In the genomic region with DNA sequence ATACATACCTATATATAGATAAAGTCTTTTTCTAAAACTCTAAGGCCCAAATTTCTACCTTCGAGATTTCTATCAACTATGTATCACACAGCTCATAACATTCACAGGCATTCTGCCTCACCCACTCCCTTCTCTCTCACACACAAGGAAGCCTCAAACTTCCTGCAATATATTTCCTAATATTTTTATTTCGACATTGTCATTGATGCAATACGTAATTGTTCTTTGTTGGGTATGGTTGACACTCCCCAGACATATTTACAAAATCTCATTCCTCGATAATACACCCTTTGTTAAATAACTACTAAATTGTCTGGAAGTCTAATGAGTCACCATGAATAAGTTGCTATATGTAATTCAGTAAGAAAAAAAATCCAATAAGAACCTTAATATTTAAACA, we compare ENCODE assay signal across 16 cellular contexts.
A peak's percentile ranks its signal among the peaks of the same experiment; 100 is the strongest.
DNase-seq lines count a peak whose midpoint lies in the region; ATAC-seq and TF ChIP-seq lines count a peak whose summit lies in the region.
"Had no signal": no experiment of that assay in that cellular context is flagged by ENCODE, and none has a peak within 500 bp of the region (broad histone marks: within the 10 kb centered on the region; RNA-seq: fewer than 3 reads in every experiment).

No MANE protein-coding gene starts in this region.

- no peaks in the 10 kb centered on the region for H3K9me3 ChIP-seq in upper lobe of right lung
- H3K9me3 ChIP-seq: BLaER1, MG63 had no signal

- intact Hi-C loops in upper lobe of right lung (cut with DNase I) = loop anchor here (2.0 kb wide), 1 partner anchor 30 kb away; no protein-coding TSS in a partner anchor

- no peaks in the 10 kb centered on the region for H3K27me3 ChIP-seq in upper lobe of right lung
- H3K27me3 ChIP-seq: BLaER1, MG63 had no signal

- DNase-seq in SKM-1 treated with dmso at 0.1 percent for 144 hours (lab: John Stamatoyannopoulos, UW; ENCODE audit: unreplicated experiment) (peak; percentile 6), SKM-1 (lab: John Stamatoyannopoulos, UW; ENCODE audit: unreplicated experiment) (no peak), SW480 (ENCODE audit: low spot score) (peak; percentile 12), fibroblast of pulmonary artery (ENCODE audit: low read depth) (peak; percentile 36), upper lobe of right lung (no peak), left lobe of liver (ENCODE audit: low spot score) (no peak), activated T-cell treated with anti-CD3 and anti-CD28 coated beads for 4 hours (no peak)
- DNase-seq: DMS 273 treated with DMSO at 0.1 percent for 48 hours, HFFc6, MG63, NCI-H187, NCI-H226, NCI-H526 had no signal

- ATAC-seq in upper lobe of right lung (peak; percentile 70), left lobe of liver (no peak)
- ATAC-seq in activated CD4-positive, CD25-positive, alpha-beta regulatory T cell treated with anti-CD3 and anti-CD28 coated beads, Interleukin-2, amount 50 U/mL, for 24 hours = no peak

- no peaks in the 10 kb centered on the region for H3K36me3 ChIP-seq in upper lobe of right lung
- H3K36me3 ChIP-seq: BLaER1, MG63 had no signal

- H3K4me3 ChIP-seq in fibroblast of pulmonary artery (replicated peaks; ENCODE audit: low read depth, low read length) (no peak overlapping the region), upper lobe of right lung (no peak overlapping the region)
- H3K4me3 ChIP-seq: BLaER1, MG63, PC-9 had no signal

- no peaks in the 10 kb centered on the region for H3K4me1 ChIP-seq in upper lobe of right lung

- TF ChIP-seq CTCF in fibroblast of pulmonary artery (IDR thresholded peaks at IDR 0.05; ENCODE audit: low read length, missing control alignments) (no peak), upper lobe of right lung (IDR thresholded peaks at IDR 0.05) (no peak)

- H3K27ac ChIP-seq in upper lobe of right lung = no peak overlapping the region
- H3K27ac ChIP-seq: BLaER1, PC-9 had no signal

Comparison
In these comparisons a context has a peak if more than half of its experiments do, and no peak if none do; other contexts are left out.
1. DNase-seq: peak in SKM-1 treated with dmso at 0.1 percent for 144 hours (single experiment), SW480 (single experiment) and fibroblast of pulmonary artery (single experiment); none in SKM-1 (single experiment), upper lobe of right lung (single experiment), left lobe of liver (single experiment) and activated T-cell treated with anti-CD3 and anti-CD28 coated beads for 4 hours (single experiment).